Comparison of ENCODE assay signal across 1 cellular context in genomic region chr3:57797701-57798487, GRCh38.
A peak's percentile ranks its signal among the peaks of the same experiment; 100 is the strongest.
TF ChIP-seq lines count a peak whose summit lies in the region.

No MANE protein-coding gene starts in this region.

TF ChIP-seq in HepG2, 621 proteins besides CTCF, POLR2A, EP300 and RAD21 (continued from another document):
- TF ChIP-seq AHDC1 (CRISPR knock-in tag; IDR thresholded peaks at IDR 0.05; ENCODE audit: borderline replicate concordance) (peak; percentile 69; the same call in 1 of the 2 replicates), ZC3H4 (CRISPR knock-in tag; IDR thresholded peaks at IDR 0.05; ENCODE audit: borderline replicate concordance) (no peak), FOXP4 (CRISPR knock-in tag; IDR thresholded peaks at IDR 0.05) (peak; percentile 54; the same call in 1 of the 2 replicates), ZSCAN31 (CRISPR knock-in tag; IDR thresholded peaks at IDR 0.05; ENCODE audit: low read depth) (no peak), CHD4 (IDR thresholded peaks at IDR 0.05; ENCODE audit: borderline replicate concordance, low read length) (0 out of 2 replicates have a peak, but pooled peaks have one; percentile 51), KMT2B (CRISPR knock-in tag; IDR thresholded peaks at IDR 0.05) (0 out of 2 replicates have a peak, but pooled peaks have one; percentile 20), POGZ (CRISPR knock-in tag; IDR thresholded peaks at IDR 0.05) (peak; percentile 39; the same call in 1 of the 2 replicates), MAX (IDR thresholded peaks at IDR 0.05) (no peak), ZNF629 (CRISPR knock-in tag; conservative IDR thresholded peaks at IDR 0.05) (peak; percentile 60), CCAR2 (optimal IDR thresholded peaks at IDR 0.05; ENCODE audit: low read depth, low read length) (no peak), BCL6 (CRISPR knock-in tag; IDR thresholded peaks at IDR 0.05) (peak; percentile 38; the same call in 1 of the 2 replicates), ARNT (IDR thresholded peaks at IDR 0.05) (no peak), ARID3A (IDR thresholded peaks at IDR 0.05; ENCODE audit: low read depth, low read length) (peak; percentile 62), RXRA (CRISPR knock-in tag; IDR thresholded peaks at IDR 0.05) (no peak), ARID5B (CRISPR knock-in tag; IDR thresholded peaks at IDR 0.05) (peak; percentile 73), FOXA1 (IDR thresholded peaks at IDR 0.05) (no peak), FOXA1 (CRISPR knock-in tag; IDR thresholded peaks at IDR 0.05) (peak; percentile 78), ARID2 (CRISPR knock-in tag; IDR thresholded peaks at IDR 0.05; ENCODE audit: borderline replicate concordance) (0 out of 2 replicates have a peak, but pooled peaks have one; percentile 27), RXRB (CRISPR knock-in tag; IDR thresholded peaks at IDR 0.05; ENCODE audit: borderline replicate concordance) (peak; percentile 28; the same call in 1 of the 2 replicates), SNAPC2 (CRISPR knock-in tag; IDR thresholded peaks at IDR 0.05) (0 out of 2 replicates have a peak, but pooled peaks have one; percentile 29), HMG20A (CRISPR knock-in tag; IDR thresholded peaks at IDR 0.05; ENCODE audit: borderline replicate concordance) (peak; percentile 37; the same call in 1 of the 2 replicates), TARDBP (CRISPR knock-in tag; IDR thresholded peaks at IDR 0.05) (0 out of 2 replicates have a peak, but pooled peaks have one; percentile 35), ISL2 (CRISPR knock-in tag; IDR thresholded peaks at IDR 0.05) (peak; percentile 59; the same call in 1 of the 2 replicates), ZNF614 (CRISPR knock-in tag; IDR thresholded peaks at IDR 0.05; ENCODE audit: borderline replicate concordance) (peak; percentile 100), KDM6A (CRISPR knock-in tag; IDR thresholded peaks at IDR 0.05; ENCODE audit: low read depth) (peak; percentile 60), ASH2L (IDR thresholded peaks at IDR 0.05; ENCODE audit: insufficient read length, low read depth, low read length) (peak; percentile 76), NFIC (IDR thresholded peaks at IDR 0.05; ENCODE audit: low read length) (peak; percentile 57; the same call in 1 of the 2 replicates), SNRNP70 (IDR thresholded peaks at IDR 0.05; ENCODE audit: low read depth, low read length) (no peak), CREB1 (IDR thresholded peaks at IDR 0.05) (no peak), CREB1 (CRISPR knock-in tag; IDR thresholded peaks at IDR 0.05) (peak; percentile 27; the same call in 1 of the 2 replicates), NCOR1 (IDR thresholded peaks at IDR 0.05; ENCODE audit: borderline replicate concordance, low read length) (peak; percentile 91; the same call in 1 of the 2 replicates), NCOA2 (CRISPR knock-in tag; IDR thresholded peaks at IDR 0.05) (peak; percentile 60), ZNF503 (CRISPR knock-in tag; IDR thresholded peaks at IDR 0.05) (0 out of 2 replicates have a peak, but pooled peaks have one; percentile 40), ZNF264 (CRISPR knock-in tag; IDR thresholded peaks at IDR 0.05) (0 out of 2 replicates have a peak, but pooled peaks have one; percentile 60), ZNF878 (CRISPR knock-in tag; IDR thresholded peaks at IDR 0.05) (no peak), HES4 (CRISPR knock-in tag; IDR thresholded peaks at IDR 0.05; ENCODE audit: borderline replicate concordance) (no peak), HNF4A (CRISPR knock-in tag; IDR thresholded peaks at IDR 0.05) (peak; percentile 87), SOX6 (IDR thresholded peaks at IDR 0.05) (no peak), SOX6 (CRISPR knock-in tag; IDR thresholded peaks at IDR 0.05) (peak; percentile 41; the same call in 1 of the 2 replicates)
TF ChIP-seq in HepG2: peak in this region for 43.
